ENCODE assay signal across 10 cellular contexts in the genomic region with DNA sequence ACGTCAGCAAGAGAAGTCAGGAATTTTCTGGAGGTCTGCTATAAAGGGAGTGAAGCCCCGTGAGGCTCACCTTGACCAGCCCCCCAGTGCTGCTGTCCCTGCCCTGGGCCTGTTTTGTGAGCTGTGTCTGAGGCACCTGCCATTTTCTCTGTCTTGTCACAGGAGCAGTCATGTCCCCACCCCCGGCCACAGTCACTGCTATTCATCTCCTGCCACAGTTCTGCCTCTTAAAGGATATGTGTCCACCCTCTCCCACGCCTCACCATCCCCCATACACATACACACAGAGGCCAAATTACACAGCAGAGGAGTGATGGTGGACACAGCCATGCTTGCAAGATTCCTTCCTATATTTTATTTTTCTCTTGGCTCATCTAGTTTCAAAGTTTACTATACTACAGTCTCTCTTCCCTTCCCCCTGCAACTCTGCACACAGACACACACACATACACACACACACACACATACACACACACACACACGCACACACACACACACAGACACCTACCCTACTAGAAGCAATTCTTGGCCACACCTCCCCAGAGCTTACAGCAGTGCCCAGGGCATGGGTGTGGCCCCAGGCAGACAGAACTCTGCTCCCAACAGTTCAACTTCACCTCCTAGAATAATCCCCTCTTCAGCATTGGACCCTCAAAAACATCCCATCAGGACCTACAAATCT.
DNase-seq lines count a peak whose midpoint lies in the region; ATAC-seq and TF ChIP-seq lines count a peak whose summit lies in the region.
"Had no signal": no experiment of that assay in that cellular context is flagged by ENCODE, and none has a peak within 500 bp of the region (broad histone marks: within the 10 kb centered on the region; RNA-seq: fewer than 3 reads in every experiment).

No MANE protein-coding gene starts in this region.

- DNase-seq in SIG-M5 treated with dmso at 0.1 percent for 504 hours (lab: John Stamatoyannopoulos, UW; ENCODE audit: unreplicated experiment) (peak; percentile 58), SIG-M5 (lab: John Stamatoyannopoulos, UW) (no peak), LoVo (ENCODE audit: low spot score) (peak; percentile 51), SHP77 (lab: John Stamatoyannopoulos, UW) (no peak), omental fat pad (ENCODE audit: low spot score) (no peak)
- DNase-seq: NCI-H1436 had no signal

- peak overlapping the region; percentile 50 for H3K4me3 Mint-ChIP-seq in activated T-helper 17 cell treated with anti-CD3 and anti-CD28 coated beads, Interleukin-2, amount 50 U/mL, for 72 hours
- H3K4me3 Mint-ChIP-seq in nephron: no peak overlapping the region

- TF ChIP-seq CTCF in nephron (IDR thresholded peaks at IDR 0.05; ENCODE audit: unreplicated experiment in 3 of 3) (no peak), omental fat pad (IDR thresholded peaks at IDR 0.05) (no peak)

- H3K4me1 Mint-ChIP-seq in activated T-helper 17 cell treated with anti-CD3 and anti-CD28 coated beads, Interleukin-2, amount 50 U/mL, for 72 hours: peaks cover 27% of the 10 kb centered on the region
- peaks cover 28% of the 10 kb centered on the region for H3K4me1 Mint-ChIP-seq in nephron

- peak overlapping the region; percentile 73 for H3K27ac Mint-ChIP-seq in activated T-helper 17 cell treated with anti-CD3 and anti-CD28 coated beads, Interleukin-2, amount 50 U/mL, for 72 hours
- H3K27ac Mint-ChIP-seq in nephron: peak overlapping the region; percentile 83 to 84 (median 84)

- ATAC-seq in activated T-helper 17 cell treated with anti-CD3 and anti-CD28 coated beads, Interleukin-2, amount 50 U/mL, for 72 hours (replicated peaks): peak; percentile 69
- ATAC-seq in HG02678 (IDR thresholded peaks at IDR 0.05; ENCODE audit: unreplicated experiment): no peak
- ATAC-seq in omental fat pad (ENCODE audit: low FRiP score): no peak
- ATAC-seq: gastroesophageal sphincter had no signal

- peaks cover 3% of the 10 kb centered on the region for H3K9me3 Mint-ChIP-seq in activated T-helper 17 cell treated with anti-CD3 and anti-CD28 coated beads, Interleukin-2, amount 50 U/mL, for 72 hours
- H3K9me3 Mint-ChIP-seq in nephron: peaks cover 3% of the 10 kb centered on the region

- H3K36me3 Mint-ChIP-seq in activated T-helper 17 cell treated with anti-CD3 and anti-CD28 coated beads, Interleukin-2, amount 50 U/mL, for 72 hours (ENCODE audit: low read depth): no peaks in the 10 kb centered on the region
- no peaks in the 10 kb centered on the region for H3K36me3 Mint-ChIP-seq in nephron (ENCODE audit: low read depth)

- H3K27me3 Mint-ChIP-seq in activated T-helper 17 cell treated with anti-CD3 and anti-CD28 coated beads, Interleukin-2, amount 50 U/mL, for 72 hours: no peaks in the 10 kb centered on the region
- H3K27me3 Mint-ChIP-seq in nephron (ENCODE audit: low read depth): peaks cover 4% of the 10 kb centered on the region

Comparison
In these comparisons a context has a peak if more than half of its experiments do, and no peak if none do; other contexts are left out.
1. DNase-seq: peak in SIG-M5 treated with dmso at 0.1 percent for 504 hours (single experiment) and LoVo (single experiment); none in SIG-M5 (single experiment), SHP77 (0 of 2) and omental fat pad (single experiment).